Comparison of ENCODE assay signal across 31 cellular contexts in the genomic region with DNA sequence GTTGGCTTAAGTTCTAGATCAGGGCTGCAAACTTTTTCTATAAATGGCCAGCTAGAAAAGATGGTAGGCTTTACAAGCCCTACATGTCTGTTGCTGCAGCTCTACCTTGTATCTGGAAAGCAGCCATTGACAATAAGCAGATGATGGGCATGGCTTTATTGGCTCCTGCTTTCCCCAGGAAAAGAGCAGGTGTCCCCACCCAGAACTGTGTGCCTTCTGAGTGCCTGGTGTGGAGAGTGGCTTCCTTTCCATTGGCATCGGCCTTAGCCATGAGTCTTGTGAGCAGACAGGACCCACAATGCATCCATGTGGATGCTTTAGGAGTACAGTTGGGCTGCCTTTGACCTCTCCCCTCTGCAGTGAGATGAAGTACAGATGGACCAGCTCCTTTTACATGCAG.
"Had no signal": no experiment of that assay in that cellular context is flagged by ENCODE, and none has a peak within 500 bp of the region (broad histone marks: within the 10 kb centered on the region; RNA-seq: fewer than 3 reads in every experiment).

No MANE protein-coding gene starts in this region.

- H3K36me3 ChIP-seq: ascending aorta, breast epithelium, cardiac muscle cell, esophagus muscularis mucosa, gastrocnemius medialis, heart left ventricle had no signal

- ATAC-seq: activated naive CD4-positive, alpha-beta T cell treated with anti-CD3 and anti-CD28 coated beads, Interleukin-2, amount 50 U/mL, for 72 hours; activated T-cell treated with anti-CD3 and anti-CD28 coated beads, Interleukin-2, amount 50 U/mL, for 72 hours; foreskin keratinocyte; gastrocnemius medialis; heart left ventricle; WTC11 had no signal

- DNase-seq: activated CD4-positive, alpha-beta memory T cell treated with anti-CD3 and anti-CD28 coated beads, Interleukin-2, amount 10 ng/mL, durations not matched to agents 7 days and 5 days; activated CD4-positive, alpha-beta T cell treated with anti-CD3 and anti-CD28 coated beads for 1 hour; activated CD4-positive, alpha-beta T cell treated with anti-CD3 and anti-CD28 coated beads for 4 hours; activated CD4-positive, alpha-beta T cell treated with anti-CD3 and anti-CD28 coated beads, Interleukin-2, amount 10 ng/mL, durations not matched to agents 7 days and 5 days; activated CD4-positive, alpha-beta T cell treated with anti-CD3 and anti-CD28 coated beads, Interleukin-2, amount 50 U/mL, for 4 hours; activated CD8-positive, alpha-beta memory T cell treated with anti-CD3 and anti-CD28 coated beads, Interleukin-2, amount 50 U/mL, for 48 hours; activated gamma-delta T cell; activated naive CD4-positive, alpha-beta T cell; activated naive CD4-positive, alpha-beta T cell treated with anti-CD3 and anti-CD28 coated beads, Interleukin-2, amount 10 ng/mL, durations not matched to agents 7 days and 5 days; activated naive CD8-positive, alpha-beta T cell treated with anti-CD3 and anti-CD28 coated beads, Interleukin-2, amount 10 ng/mL, durations not matched to agents 7 days and 5 days; activated T-cell treated with anti-CD3 and anti-CD28 coated beads for 4 hours; activated T-cell treated with anti-CD3 and anti-CD28 coated beads, Interleukin-2, amount 50 U/mL, for 24 hours; activated T-cell treated with anti-CD3 and anti-CD28 coated beads, Interleukin-2, amount 50 U/mL, for 72 hours; central memory CD4-positive, alpha-beta T cell; cerebellar nuclear complex; dorsolateral prefrontal cortex; effector memory CD4-positive, alpha-beta T cell; erythroblast; foreskin keratinocyte; gastrocnemius medialis; glutamatergic neuron; heart left ventricle; T-helper 2 cell had no signal

- H3K27me3 ChIP-seq: ascending aorta, breast epithelium, cardiac muscle cell, esophagus muscularis mucosa, foreskin keratinocyte, gastrocnemius medialis, heart left ventricle had no signal

- H3K27ac ChIP-seq: ascending aorta, breast epithelium, cardiac muscle cell, coronary artery, dorsolateral prefrontal cortex, esophagus muscularis mucosa, foreskin keratinocyte, gastrocnemius medialis, heart left ventricle, VCaP had no signal

- H3K4me1 ChIP-seq: ascending aorta, breast epithelium, esophagus muscularis mucosa, foreskin keratinocyte, gastrocnemius medialis, heart left ventricle had no signal

- H3K4me3 ChIP-seq: ascending aorta, breast epithelium, cardiac muscle cell, coronary artery, dorsolateral prefrontal cortex, esophagus muscularis mucosa, gastrocnemius medialis, heart left ventricle had no signal

- H3K9me3 ChIP-seq: ascending aorta, esophagus muscularis mucosa, gastrocnemius medialis had no signal
